ENCODE assay signal across 10 cellular contexts in the genomic region with DNA sequence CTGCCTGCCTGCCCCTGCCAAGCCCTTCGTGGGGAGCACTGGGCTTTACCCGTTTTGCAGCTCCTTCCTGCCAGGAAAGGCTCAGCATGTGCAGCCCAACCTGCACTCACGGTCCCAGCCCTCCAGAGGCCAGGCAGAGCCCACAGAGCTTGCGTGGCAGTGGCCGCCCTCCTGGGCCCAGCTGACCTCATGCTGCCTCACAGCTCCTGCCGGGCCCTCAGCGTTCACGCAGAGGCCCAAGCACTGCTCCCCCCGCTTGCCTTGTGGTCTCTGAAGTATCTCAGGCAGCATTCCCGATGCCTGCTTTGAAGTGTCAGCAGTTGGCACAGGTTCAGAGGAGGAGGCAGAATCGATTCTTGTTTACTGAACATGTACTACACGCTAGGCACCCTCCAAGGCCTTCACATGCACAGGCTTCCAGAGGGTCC. TPM values are rescaled to one million over a fixed set of nuclear protein-coding genes. Genes with fewer than 3 reads are reported as not detected.
DNase-seq lines count a peak whose midpoint lies in the region; ATAC-seq and TF ChIP-seq lines count a peak whose summit lies in the region.
"Had no signal": no experiment of that assay in that cellular context is flagged by ENCODE, and none has a peak within 500 bp of the region (broad histone marks: within the 10 kb centered on the region; RNA-seq: fewer than 3 reads in every experiment).

No MANE protein-coding gene starts in this region.

- intact Hi-C loops in heart left ventricle (cut with DNase I) (loop anchor here in 2 of 10 donors (5.0 kb wide), 2 partner anchors 59 to 64 kb away; a partner anchor contains a TSS), gastrocnemius medialis (cut with DNase I; ENCODE audit: low total_unique reads) (loop anchor here (2.0 to 10.0 kb wide), 4 partner anchors 17 to 327 kb away; a partner anchor contains a TSS)

- H3K9me3 ChIP-seq in heart left ventricle (no peaks in the 10 kb centered on the region), gastrocnemius medialis (no peaks in the 10 kb centered on the region), WERI-Rb-1 (ENCODE audit: severe bottlenecking) (no peaks in the 10 kb centered on the region)

- TF ChIP-seq POLR2A in heart left ventricle (IDR thresholded peaks at IDR 0.05) (no peak), gastrocnemius medialis (IDR thresholded peaks at IDR 0.05) (no peak)

- H3K36me3 ChIP-seq in heart left ventricle (peaks cover 0 to 100% (median 94%) of the 10 kb centered on the region in 9 donors), gastrocnemius medialis (peaks cover 0 to 49% of the 10 kb centered on the region in 2 donors), WERI-Rb-1 (peaks cover 99% of the 10 kb centered on the region)

- H3K27me3 ChIP-seq in heart left ventricle (no peaks in the 10 kb centered on the region), gastrocnemius medialis (no peaks in the 10 kb centered on the region), WERI-Rb-1 (ENCODE audit: insufficient read depth, low read depth, severe bottlenecking) (no peaks in the 10 kb centered on the region)

- H3K27ac ChIP-seq in heart left ventricle (peak overlapping the region; percentile 69 to 98 (median 84)), gastrocnemius medialis (peak overlapping the region; percentile 75 to 96 (median 89)), WERI-Rb-1 (no peak overlapping the region)

- ATAC-seq in heart left ventricle (peak; percentile 10 to 69 (median 36)), gastrocnemius medialis (no peak)

- in situ Hi-C loops in gastrocnemius medialis (cut with MboI; ENCODE audit: low sequenced_read_pairs in 4 of 4), result no loop called here

- DNase-seq in Daoy (ENCODE audit: low read depth) (peak; percentile 75), T1000 (lab: John Stamatoyannopoulos, UW) (peak; percentile 90), heart left ventricle (peak in 4 of 5 donors; percentile 55 to 82 (median 78)), gastrocnemius medialis (peak in 1 of 2 donors; percentile 46), DMS153 (lab: John Stamatoyannopoulos, UW) (no peak), germinal center (ENCODE audit: low spot score) (no peak), WERI-Rb-1 (no peak), NCI-H524 treated with DMSO at 0.1 percent for 48 hours (lab: John Stamatoyannopoulos, UW) (no peak)
- DNase-seq: immature natural killer cell, KBM-7 had no signal

- H3K4me3 ChIP-seq in heart left ventricle (no peak overlapping the region), gastrocnemius medialis (no peak overlapping the region), WERI-Rb-1 (ENCODE audit: low read depth, low read length) (no peak overlapping the region)

- no peak for TF ChIP-seq CTCF in heart left ventricle (IDR thresholded peaks at IDR 0.05)
- TF ChIP-seq CTCF in gastrocnemius medialis (IDR thresholded peaks at IDR 0.05 in 4 of 5, conservative IDR thresholded peaks at IDR 0.05 in 1 of 5), result no peak
- TF ChIP-seq CTCF in WERI-Rb-1 (IDR thresholded peaks at IDR 0.05; ENCODE audit: low read depth, low read length), result no peak

- H3K4me1 ChIP-seq in heart left ventricle, result peaks cover 49 to 100% (median 84%) of the 10 kb centered on the region in 12 donors
- H3K4me1 ChIP-seq in gastrocnemius medialis, result peaks cover 77 to 79% of the 10 kb centered on the region in 2 donors

- 19 to 32% (median 28%) methylated on average over 11 to 12 of the region's 12 CpGs for WGBS in heart left ventricle, 4 donors

RNA-seq across cellular contexts. Expression of a gene that starts 32.5 kb away (rescaled TPM):
- total RNA-seq in Daoy (2014; rRNA removed; shearing (Covaris generic)), result not detected in 2 replicates
- 1 to 10 TPM in 2 of 9 donors, under 1 TPM in 7; 0.36 to 1.8 (median 0.72) TPM for total RNA-seq in heart left ventricle
- 1 to 10 TPM in 1 of 2 donors, under 1 TPM in 1; 0.91 to 1.4 TPM for polyA plus RNA-seq in heart left ventricle
- under 1 TPM in 1 of 4 donors, not detected in 3; 0.42 TPM for total RNA-seq in gastrocnemius medialis

Comparison
In these comparisons a context has a peak if more than half of its experiments do, and no peak if none do; other contexts are left out.
1. DNase-seq: peak in Daoy (single experiment), T1000 (single experiment) and heart left ventricle (4 of 5); none in DMS153 (single experiment), germinal center (single experiment), WERI-Rb-1 (single experiment) and NCI-H524 treated with DMSO at 0.1 percent for 48 hours (single experiment).
2. ATAC-seq: peak in heart left ventricle (4 of 4); none in gastrocnemius medialis (0 of 2).